In the genomic region with DNA sequence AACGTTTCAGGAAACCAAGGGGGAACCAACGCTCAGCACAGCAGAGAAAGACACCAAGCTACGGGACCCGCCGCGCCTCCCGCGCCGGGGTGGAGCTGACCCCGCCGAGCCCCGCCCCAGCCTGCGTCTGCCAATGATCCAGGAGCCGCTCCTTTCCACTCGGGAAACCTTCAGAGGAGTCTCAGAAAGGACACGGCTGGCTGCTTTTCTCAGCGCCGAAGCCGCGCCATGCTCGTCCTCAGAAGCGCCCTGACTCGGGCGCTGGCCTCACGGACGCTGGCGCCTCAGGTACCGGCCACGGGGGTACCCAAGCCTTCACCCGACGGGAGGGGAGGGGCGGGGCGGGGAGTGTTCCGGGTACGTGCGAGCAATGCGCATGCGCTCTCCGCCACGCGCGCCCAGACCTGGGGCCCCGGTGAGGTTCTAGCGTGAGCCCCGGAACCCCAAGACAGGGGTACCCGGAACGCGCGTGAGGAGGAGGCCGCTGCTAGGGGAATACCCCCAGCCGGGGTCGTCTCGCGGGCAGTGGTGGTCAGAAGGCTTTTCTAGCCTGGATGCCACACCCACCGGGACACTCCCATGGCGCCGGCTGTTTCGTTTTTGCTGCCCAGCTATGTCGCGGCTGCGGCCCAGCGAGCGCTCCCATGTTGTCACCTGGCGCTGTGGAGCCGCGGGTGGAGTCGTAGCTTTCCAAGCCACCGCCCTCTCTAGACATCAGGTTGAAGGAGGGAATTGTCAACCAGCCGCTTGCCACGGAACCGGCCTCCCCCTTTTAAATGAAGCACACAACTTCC, we compare ENCODE assay signal across 1 cellular context.
TF ChIP-seq lines count a peak whose summit lies in the region.

A gene (plus strand): TSS at position 119 of the 794 bp plus-strand sequence. CDS start 110 bp downstream, at position 229.

TF ChIP-seq in HEK293, 187 proteins besides CTCF, POLR2A, EP300 and RAD21 (continued from another document and continues in another):
- TF ChIP-seq, protein P1, sequence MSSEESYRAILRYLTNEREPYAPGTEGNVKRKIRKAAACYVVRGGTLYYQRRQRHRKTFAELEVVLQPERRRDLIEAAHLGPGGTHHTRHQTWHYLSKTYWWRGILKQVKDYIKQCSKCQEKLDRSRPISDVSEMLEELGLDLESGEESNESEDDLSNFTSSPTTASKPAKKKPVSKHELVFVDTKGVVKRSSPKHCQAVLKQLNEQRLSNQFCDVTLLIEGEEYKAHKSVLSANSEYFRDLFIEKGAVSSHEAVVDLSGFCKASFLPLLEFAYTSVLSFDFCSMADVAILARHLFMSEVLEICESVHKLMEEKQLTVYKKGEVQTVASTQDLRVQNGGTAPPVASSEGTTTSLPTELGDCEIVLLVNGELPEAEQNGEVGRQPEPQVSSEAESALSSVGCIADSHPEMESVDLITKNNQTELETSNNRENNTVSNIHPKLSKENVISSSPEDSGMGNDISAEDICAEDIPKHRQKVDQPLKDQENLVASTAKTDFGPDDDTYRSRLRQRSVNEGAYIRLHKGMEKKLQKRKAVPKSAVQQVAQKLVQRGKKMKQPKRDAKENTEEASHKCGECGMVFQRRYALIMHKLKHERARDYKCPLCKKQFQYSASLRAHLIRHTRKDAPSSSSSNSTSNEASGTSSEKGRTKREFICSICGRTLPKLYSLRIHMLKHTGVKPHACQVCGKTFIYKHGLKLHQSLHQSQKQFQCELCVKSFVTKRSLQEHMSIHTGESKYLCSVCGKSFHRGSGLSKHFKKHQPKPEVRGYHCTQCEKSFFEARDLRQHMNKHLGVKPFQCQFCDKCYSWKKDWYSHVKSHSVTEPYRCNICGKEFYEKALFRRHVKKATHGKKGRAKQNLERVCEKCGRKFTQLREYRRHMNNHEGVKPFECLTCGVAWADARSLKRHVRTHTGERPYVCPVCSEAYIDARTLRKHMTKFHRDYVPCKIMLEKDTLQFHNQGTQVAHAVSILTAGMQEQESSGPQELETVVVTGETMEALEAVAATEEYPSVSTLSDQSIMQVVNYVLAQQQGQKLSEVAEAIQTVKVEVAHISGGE (tag by site-specific recombination; conservative IDR thresholded peaks at IDR 0.05; ENCODE audit: low read depth), result no peak
- TF ChIP-seq ZNF121 (tag by site-specific recombination; IDR thresholded peaks at IDR 0.05) (no peak), MEIS1 (CRISPR knock-in tag; IDR thresholded peaks at IDR 0.05; ENCODE audit: borderline replicate concordance) (no peak), ZNF571 (tag by site-specific recombination; IDR thresholded peaks at IDR 0.05) (no peak), ZNF596 (tag by site-specific recombination; IDR thresholded peaks at IDR 0.05) (no peak), ZEB2 (tag by site-specific recombination; IDR thresholded peaks at IDR 0.05) (0 out of 2 replicates have a peak, but pooled peaks have one; percentile 30), YY1 (tag by site-specific recombination; IDR thresholded peaks at IDR 0.05) (0 out of 2 replicates have a peak, but pooled peaks have one; percentile 37), ZNF24 (tag by site-specific recombination; IDR thresholded peaks at IDR 0.05) (no peak), ZNF169 (tag by site-specific recombination; IDR thresholded peaks at IDR 0.05) (no peak), ZNF777 (tag by site-specific recombination; IDR thresholded peaks at IDR 0.05; ENCODE audit: borderline replicate concordance) (peak; percentile 48; the same call in 1 of the 2 replicates), ZNF701 (tag by site-specific recombination; IDR thresholded peaks at IDR 0.05) (no peak), ZNF843 (tag by site-specific recombination; IDR thresholded peaks at IDR 0.05) (no peak), ZNF335 (tag by site-specific recombination; conservative IDR thresholded peaks at IDR 0.05) (peak; percentile 75), WT1 (tag by site-specific recombination; IDR thresholded peaks at IDR 0.05) (no peak), ZNF354C (tag by site-specific recombination; IDR thresholded peaks at IDR 0.05; ENCODE audit: borderline replicate concordance, low read depth) (no peak), ZNF302 (tag by site-specific recombination; IDR thresholded peaks at IDR 0.05; ENCODE audit: low read depth) (no peak), ZNF341 (tag by site-specific recombination; IDR thresholded peaks at IDR 0.05; ENCODE audit: low read depth) (peak; percentile 64), ZNF791 (tag by site-specific recombination; IDR thresholded peaks at IDR 0.05) (no peak), KLF10 (tag by site-specific recombination; IDR thresholded peaks at IDR 0.05) (peak; percentile 79), ZNF174 (tag by site-specific recombination; IDR thresholded peaks at IDR 0.05) (no peak), MZF1 (tag by site-specific recombination; IDR thresholded peaks at IDR 0.05; ENCODE audit: borderline replicate concordance) (no peak), KLF1 (tag by site-specific recombination; IDR thresholded peaks at IDR 0.05) (peak; percentile 65; the same call in 1 of the 2 replicates), ZNF394 (tag by site-specific recombination; IDR thresholded peaks at IDR 0.05; ENCODE audit: borderline replicate concordance) (no peak), TCF7L2 (IDR thresholded peaks at IDR 0.05; ENCODE audit: borderline replicate concordance, low read depth, low read length) (no peak), ZBTB17 (tag by site-specific recombination; IDR thresholded peaks at IDR 0.05) (peak; percentile 19; the same call in 1 of the 2 replicates), ZNF585B (tag by site-specific recombination; IDR thresholded peaks at IDR 0.05) (no peak)
- TF ChIP-seq, protein P2, sequence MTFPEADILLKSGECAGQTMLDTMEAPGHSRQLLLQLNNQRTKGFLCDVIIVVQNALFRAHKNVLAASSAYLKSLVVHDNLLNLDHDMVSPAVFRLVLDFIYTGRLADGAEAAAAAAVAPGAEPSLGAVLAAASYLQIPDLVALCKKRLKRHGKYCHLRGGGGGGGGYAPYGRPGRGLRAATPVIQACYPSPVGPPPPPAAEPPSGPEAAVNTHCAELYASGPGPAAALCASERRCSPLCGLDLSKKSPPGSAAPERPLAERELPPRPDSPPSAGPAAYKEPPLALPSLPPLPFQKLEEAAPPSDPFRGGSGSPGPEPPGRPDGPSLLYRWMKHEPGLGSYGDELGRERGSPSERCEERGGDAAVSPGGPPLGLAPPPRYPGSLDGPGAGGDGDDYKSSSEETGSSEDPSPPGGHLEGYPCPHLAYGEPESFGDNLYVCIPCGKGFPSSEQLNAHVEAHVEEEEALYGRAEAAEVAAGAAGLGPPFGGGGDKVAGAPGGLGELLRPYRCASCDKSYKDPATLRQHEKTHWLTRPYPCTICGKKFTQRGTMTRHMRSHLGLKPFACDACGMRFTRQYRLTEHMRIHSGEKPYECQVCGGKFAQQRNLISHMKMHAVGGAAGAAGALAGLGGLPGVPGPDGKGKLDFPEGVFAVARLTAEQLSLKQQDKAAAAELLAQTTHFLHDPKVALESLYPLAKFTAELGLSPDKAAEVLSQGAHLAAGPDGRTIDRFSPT (tag by site-specific recombination; IDR thresholded peaks at IDR 0.05), result peak; percentile 13; the same call in 1 of the 2 replicates
- TF ChIP-seq, protein P3, sequence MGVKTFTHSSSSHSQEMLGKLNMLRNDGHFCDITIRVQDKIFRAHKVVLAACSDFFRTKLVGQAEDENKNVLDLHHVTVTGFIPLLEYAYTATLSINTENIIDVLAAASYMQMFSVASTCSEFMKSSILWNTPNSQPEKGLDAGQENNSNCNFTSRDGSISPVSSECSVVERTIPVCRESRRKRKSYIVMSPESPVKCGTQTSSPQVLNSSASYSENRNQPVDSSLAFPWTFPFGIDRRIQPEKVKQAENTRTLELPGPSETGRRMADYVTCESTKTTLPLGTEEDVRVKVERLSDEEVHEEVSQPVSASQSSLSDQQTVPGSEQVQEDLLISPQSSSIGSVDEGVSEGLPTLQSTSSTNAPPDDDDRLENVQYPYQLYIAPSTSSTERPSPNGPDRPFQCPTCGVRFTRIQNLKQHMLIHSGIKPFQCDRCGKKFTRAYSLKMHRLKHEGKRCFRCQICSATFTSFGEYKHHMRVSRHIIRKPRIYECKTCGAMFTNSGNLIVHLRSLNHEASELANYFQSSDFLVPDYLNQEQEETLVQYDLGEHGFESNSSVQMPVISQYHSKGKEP (tag by site-specific recombination; IDR thresholded peaks at IDR 0.05), result no peak
- TF ChIP-seq, protein P4, sequence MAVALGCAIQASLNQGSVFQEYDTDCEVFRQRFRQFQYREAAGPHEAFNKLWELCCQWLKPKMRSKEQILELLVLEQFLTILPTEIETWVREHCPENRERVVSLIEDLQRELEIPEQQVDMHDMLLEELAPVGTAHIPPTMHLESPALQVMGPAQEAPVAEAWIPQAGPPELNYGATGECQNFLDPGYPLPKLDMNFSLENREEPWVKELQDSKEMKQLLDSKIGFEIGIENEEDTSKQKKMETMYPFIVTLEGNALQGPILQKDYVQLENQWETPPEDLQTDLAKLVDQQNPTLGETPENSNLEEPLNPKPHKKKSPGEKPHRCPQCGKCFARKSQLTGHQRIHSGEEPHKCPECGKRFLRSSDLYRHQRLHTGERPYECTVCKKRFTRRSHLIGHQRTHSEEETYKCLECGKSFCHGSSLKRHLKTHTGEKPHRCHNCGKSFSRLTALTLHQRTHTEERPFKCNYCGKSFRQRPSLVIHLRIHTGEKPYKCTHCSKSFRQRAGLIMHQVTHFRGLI (tag by site-specific recombination; IDR thresholded peaks at IDR 0.05), result no peak
- TF ChIP-seq, protein P5, sequence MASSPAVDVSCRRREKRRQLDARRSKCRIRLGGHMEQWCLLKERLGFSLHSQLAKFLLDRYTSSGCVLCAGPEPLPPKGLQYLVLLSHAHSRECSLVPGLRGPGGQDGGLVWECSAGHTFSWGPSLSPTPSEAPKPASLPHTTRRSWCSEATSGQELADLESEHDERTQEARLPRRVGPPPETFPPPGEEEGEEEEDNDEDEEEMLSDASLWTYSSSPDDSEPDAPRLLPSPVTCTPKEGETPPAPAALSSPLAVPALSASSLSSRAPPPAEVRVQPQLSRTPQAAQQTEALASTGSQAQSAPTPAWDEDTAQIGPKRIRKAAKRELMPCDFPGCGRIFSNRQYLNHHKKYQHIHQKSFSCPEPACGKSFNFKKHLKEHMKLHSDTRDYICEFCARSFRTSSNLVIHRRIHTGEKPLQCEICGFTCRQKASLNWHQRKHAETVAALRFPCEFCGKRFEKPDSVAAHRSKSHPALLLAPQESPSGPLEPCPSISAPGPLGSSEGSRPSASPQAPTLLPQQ (tag by site-specific recombination; IDR thresholded peaks at IDR 0.05), result no peak
- TF ChIP-seq, protein P6, sequence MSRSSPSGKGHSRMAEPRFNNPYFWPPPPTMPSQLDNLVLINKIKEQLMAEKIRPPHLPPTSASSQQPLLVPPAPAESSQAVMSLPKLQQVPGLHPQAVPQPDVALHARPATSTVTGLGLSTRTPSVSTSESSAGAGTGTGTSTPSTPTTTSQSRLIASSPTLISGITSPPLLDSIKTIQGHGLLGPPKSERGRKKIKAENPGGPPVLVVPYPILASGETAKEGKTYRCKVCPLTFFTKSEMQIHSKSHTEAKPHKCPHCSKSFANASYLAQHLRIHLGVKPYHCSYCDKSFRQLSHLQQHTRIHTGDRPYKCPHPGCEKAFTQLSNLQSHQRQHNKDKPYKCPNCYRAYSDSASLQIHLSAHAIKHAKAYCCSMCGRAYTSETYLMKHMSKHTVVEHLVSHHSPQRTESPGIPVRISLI (tag by site-specific recombination; IDR thresholded peaks at IDR 0.05), result no peak
- TF ChIP-seq, protein P7, sequence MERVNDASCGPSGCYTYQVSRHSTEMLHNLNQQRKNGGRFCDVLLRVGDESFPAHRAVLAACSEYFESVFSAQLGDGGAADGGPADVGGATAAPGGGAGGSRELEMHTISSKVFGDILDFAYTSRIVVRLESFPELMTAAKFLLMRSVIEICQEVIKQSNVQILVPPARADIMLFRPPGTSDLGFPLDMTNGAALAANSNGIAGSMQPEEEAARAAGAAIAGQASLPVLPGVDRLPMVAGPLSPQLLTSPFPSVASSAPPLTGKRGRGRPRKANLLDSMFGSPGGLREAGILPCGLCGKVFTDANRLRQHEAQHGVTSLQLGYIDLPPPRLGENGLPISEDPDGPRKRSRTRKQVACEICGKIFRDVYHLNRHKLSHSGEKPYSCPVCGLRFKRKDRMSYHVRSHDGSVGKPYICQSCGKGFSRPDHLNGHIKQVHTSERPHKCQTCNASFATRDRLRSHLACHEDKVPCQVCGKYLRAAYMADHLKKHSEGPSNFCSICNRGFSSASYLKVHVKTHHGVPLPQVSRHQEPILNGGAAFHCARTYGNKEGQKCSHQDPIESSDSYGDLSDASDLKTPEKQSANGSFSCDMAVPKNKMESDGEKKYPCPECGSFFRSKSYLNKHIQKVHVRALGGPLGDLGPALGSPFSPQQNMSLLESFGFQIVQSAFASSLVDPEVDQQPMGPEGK (tag by site-specific recombination; IDR thresholded peaks at IDR 0.05), result 0 out of 2 replicates have a peak, but pooled peaks have one; percentile 54
- TF ChIP-seq, protein P8, sequence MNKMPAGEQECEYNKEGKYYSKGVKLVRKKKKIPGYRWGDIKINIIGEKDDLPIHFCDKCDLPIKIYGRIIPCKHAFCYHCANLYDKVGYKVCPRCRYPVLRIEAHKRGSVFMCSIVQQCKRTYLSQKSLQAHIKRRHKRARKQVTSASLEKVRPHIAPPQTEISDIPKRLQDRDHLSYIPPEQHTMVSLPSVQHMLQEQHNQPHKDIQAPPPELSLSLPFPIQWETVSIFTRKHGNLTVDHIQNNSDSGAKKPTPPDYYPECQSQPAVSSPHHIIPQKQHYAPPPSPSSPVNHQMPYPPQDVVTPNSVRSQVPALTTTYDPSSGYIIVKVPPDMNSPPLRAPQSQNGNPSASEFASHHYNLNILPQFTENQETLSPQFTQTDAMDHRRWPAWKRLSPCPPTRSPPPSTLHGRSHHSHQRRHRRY (tag by site-specific recombination; IDR thresholded peaks at IDR 0.05), result no peak
- TF ChIP-seq, protein P9, sequence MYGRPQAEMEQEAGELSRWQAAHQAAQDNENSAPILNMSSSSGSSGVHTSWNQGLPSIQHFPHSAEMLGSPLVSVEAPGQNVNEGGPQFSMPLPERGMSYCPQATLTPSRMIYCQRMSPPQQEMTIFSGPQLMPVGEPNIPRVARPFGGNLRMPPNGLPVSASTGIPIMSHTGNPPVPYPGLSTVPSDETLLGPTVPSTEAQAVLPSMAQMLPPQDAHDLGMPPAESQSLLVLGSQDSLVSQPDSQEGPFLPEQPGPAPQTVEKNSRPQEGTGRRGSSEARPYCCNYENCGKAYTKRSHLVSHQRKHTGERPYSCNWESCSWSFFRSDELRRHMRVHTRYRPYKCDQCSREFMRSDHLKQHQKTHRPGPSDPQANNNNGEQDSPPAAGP (tag by site-specific recombination; IDR thresholded peaks at IDR 0.05), result 0 out of 2 replicates have a peak, but pooled peaks have one; percentile 34
- TF ChIP-seq, protein P10, sequence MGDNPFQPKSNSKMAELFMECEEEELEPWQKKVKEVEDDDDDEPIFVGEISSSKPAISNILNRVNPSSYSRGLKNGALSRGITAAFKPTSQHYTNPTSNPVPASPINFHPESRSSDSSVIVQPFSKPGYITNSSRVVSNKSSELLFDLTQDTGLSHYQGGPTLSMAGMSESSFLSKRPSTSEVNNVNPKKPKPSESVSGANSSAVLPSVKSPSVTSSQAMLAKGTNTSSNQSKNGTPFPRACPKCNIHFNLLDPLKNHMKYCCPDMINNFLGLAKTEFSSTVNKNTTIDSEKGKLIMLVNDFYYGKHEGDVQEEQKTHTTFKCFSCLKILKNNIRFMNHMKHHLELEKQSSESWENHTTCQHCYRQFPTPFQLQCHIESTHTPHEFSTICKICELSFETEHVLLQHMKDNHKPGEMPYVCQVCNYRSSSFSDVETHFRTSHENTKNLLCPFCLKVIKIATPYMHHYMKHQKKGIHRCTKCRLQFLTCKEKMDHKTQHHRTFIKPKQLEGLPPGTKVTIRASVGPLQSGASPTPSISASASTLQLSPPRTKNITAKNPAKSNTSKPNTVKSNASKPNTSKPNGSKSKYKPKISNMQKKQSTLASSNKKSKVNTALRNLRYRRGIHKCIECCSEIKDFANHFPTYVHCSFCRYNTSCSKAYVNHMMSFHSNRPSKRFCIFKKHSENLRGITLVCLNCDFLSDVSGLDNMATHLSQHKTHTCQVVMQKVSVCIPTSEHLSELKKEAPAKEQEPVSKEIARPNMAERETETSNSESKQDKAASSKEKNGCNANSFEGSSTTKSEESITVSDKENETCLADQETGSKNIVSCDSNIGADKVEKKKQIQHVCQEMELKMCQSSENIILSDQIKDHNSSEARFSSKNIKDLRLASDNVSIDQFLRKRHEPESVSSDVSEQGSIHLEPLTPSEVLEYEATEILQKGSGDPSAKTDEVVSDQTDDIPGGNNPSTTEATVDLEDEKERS (tag by site-specific recombination; IDR thresholded peaks at IDR 0.05), result no peak
